ENCODE assay signal across 8 cellular contexts in the genomic region with DNA sequence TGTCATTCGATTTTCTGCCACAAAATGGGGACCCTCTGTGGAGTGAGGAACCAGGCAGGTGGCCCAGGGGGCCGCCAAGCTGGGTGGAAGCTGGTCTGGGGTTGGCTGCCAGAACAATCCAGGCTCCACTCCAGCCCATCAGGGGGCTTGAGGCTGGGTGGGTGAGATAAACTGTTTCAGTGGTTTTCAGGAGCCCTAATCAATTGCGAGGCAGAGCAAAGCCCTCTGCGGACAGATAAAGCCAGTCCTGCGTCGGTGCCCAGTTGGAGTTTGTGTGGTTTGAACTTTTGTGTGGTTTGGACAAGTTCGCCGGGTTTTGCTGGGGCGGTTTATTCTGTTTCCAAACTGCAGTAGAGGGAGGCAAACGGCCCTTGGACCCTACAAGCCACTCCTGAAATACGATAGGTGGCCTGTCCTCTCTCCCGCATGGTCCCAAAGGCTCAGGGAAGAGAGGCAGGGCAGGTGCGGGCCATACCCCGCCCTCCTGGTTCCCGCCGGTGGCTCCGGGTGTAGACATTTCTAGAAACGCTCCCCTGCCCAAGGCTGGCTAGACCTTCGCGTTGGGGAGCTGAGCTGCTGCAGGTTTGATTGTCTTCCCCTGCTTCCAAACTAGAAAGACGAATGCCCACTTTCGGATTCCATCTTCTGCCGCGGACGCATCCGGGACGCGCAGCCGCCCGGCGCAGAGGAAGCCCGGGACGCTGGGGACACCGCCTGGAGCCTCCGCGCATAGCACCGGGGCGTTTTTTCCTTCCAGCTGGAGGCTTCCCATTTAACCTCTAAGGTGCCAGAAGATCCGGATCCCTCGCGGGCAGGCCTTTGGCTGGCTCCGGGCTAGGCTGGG.
DNase-seq lines count a peak whose midpoint lies in the region; ATAC-seq, FAIRE-seq and TF ChIP-seq lines count a peak whose summit lies in the region.

No MANE protein-coding gene starts in this region.

- POLR2A ChIA-PET in PC-9 (lab: Charles Lee; ENCODE audit: unreplicated experiment) = no interaction called here

- H3K36me3 ChIP-seq in PC-9 (ENCODE audit: low read depth) (no peaks in the 10 kb centered on the region), subcutaneous abdominal adipose tissue (ENCODE audit: control insufficient read depth in 5 of 5, insufficient read depth in 5 of 5, low read length in 5 of 5) (no peaks in the 10 kb centered on the region)

- intact Hi-C loops in PC-9 (cut with micrococcal nuclease; ENCODE audit: unreplicated experiment) = loop anchor here (5.0 kb wide), 1 partner anchor 179 kb away; no protein-coding TSS in a partner anchor

- peak overlapping the region; percentile 66; the same call in 1 of the 2 replicates for H2AFZ ChIP-seq in PC-9

- ATAC-seq in natural killer cell treated with Interleukin-12 subunit alpha and Interleukin-12 subunit beta and Interleukin-15 and Interleukin-18, amount 100 ng/mL, for 72 hours = peak; percentile 49 to 79

- CTCF ChIA-PET in PC-9 (lab: Charles Lee) = no interaction called here

- TF ChIP-seq CTCF in PC-9 (conservative IDR thresholded peaks at IDR 0.05) (peak; percentile 49), fibroblast of pulmonary artery (IDR thresholded peaks at IDR 0.05; ENCODE audit: low read length, missing control alignments) (peak; percentile 60)

- H3K27me3 ChIP-seq in PC-9 (ENCODE audit: insufficient read depth, low read depth) (no peaks in the 10 kb centered on the region), subcutaneous abdominal adipose tissue (ENCODE audit: control insufficient read depth in 5 of 5, insufficient read depth in 4 of 5, low read length in 5 of 5) (peaks cover 0 to 34% (median 10%) of the 10 kb centered on the region in 5 donors)

- no peaks in the 10 kb centered on the region for H3F3A ChIP-seq in PC-9 (ENCODE audit: insufficient read depth, low read depth)

- H3K9me2 ChIP-seq in PC-9 (ENCODE audit: insufficient read depth) = no peaks in the 10 kb centered on the region

- peak overlapping the region in 2 of 5 donors; percentile 22 to 43 for H3K9ac ChIP-seq in subcutaneous abdominal adipose tissue (ENCODE audit: low read length in 5 of 5)

- peak overlapping the region; percentile 49; the same call in 1 of the 2 replicates for H3K4me3 ChIP-seq in PC-9
- H3K4me3 ChIP-seq in fibroblast of pulmonary artery (replicated peaks; ENCODE audit: low read depth, low read length) = peak overlapping the region; percentile 48
- peak overlapping the region; percentile 19 to 67 (median 61) for H3K4me3 ChIP-seq in subcutaneous abdominal adipose tissue (ENCODE audit: low read depth in 1 of 5, low read length in 5 of 5)

- no peak for FAIRE-seq in HTR-8/SVneo (lab: Jason Lieb, UNC)

- peaks cover 0 to 3% of the 10 kb centered on the region in 2 donors for H3K4me1 Mint-ChIP-seq in natural killer cell treated with Interleukin-12 subunit alpha and Interleukin-12 subunit beta and Interleukin-15 and Interleukin-18, amount 100 ng/mL, for 72 hours (ENCODE audit: low read depth in 2 of 2)

- H3K9me3 ChIP-seq in PC-9 (ENCODE audit: insufficient read depth, low read depth) (no peaks in the 10 kb centered on the region), subcutaneous abdominal adipose tissue (ENCODE audit: control insufficient read depth in 5 of 5, low read length in 5 of 5) (peaks cover 0 to 10% (median 0%) of the 10 kb centered on the region in 5 donors)

- H3K4me1 ChIP-seq in PC-9 (replicated peaks; ENCODE audit: insufficient read depth) = no peaks in the 10 kb centered on the region
- H3K4me1 ChIP-seq in subcutaneous abdominal adipose tissue (ENCODE audit: control insufficient read depth in 5 of 5, insufficient read depth in 5 of 5, low read length in 5 of 5) = peaks cover 2 to 36% (median 17%) of the 10 kb centered on the region in 5 donors

- no TSS peak for BruUV-seq in PC-9 (replicated peaks; lab: Mats Ljungman, UMichigan)

- H3K9me3 Mint-ChIP-seq in natural killer cell treated with Interleukin-12 subunit alpha and Interleukin-12 subunit beta and Interleukin-15 and Interleukin-18, amount 100 ng/mL, for 72 hours = no peaks in the 10 kb centered on the region

- no peaks in the 10 kb centered on the region for H3K79me2 ChIP-seq in PC-9 (ENCODE audit: low read depth)

- H3K27me3 Mint-ChIP-seq in natural killer cell treated with Interleukin-12 subunit alpha and Interleukin-12 subunit beta and Interleukin-15 and Interleukin-18, amount 100 ng/mL, for 72 hours = peaks cover 0 to 7% of the 10 kb centered on the region in 2 donors

- H3K27ac Mint-ChIP-seq in natural killer cell treated with Interleukin-12 subunit alpha and Interleukin-12 subunit beta and Interleukin-15 and Interleukin-18, amount 100 ng/mL, for 72 hours = no peak overlapping the region

- peak overlapping the region; percentile 54 for H3K4me3 Mint-ChIP-seq in natural killer cell treated with Interleukin-12 subunit alpha and Interleukin-12 subunit beta and Interleukin-15 and Interleukin-18, amount 100 ng/mL, for 72 hours

- DNase-seq in DMS114 treated with DMSO at 0.1 percent for 48 hours (lab: John Stamatoyannopoulos, UW; ENCODE audit: unreplicated experiment) (peak; percentile 41), HTR-8/SVneo (ENCODE audit: insufficient read length, low spot score) (peak; percentile 66), PC-9 (peak in 1 of 2 experiments; percentile 45), fibroblast of pulmonary artery (ENCODE audit: low read depth) (peak; percentile 66), KG1 (lab: John Stamatoyannopoulos, UW) (no peak)
- DNase-seq in activated T-helper 1 cell treated with anti-CD3 and anti-CD28 coated beads, Interleukin-2, amount 50 U/mL, for 16 hours (ENCODE audit: low read depth in 1 of 2, low spot score in 1 of 2) = peak; percentile 17 to 20
- DNase-seq in natural killer cell treated with Interleukin-12 subunit alpha and Interleukin-12 subunit beta and Interleukin-15 and Interleukin-18, amount 100 ng/mL, for 72 hours (ENCODE audit: low spot score) = no peak

- H4K20me1 ChIP-seq in PC-9 (ENCODE audit: insufficient read depth) = no peaks in the 10 kb centered on the region

- peak overlapping the region; percentile 46; the same call in 1 of the 2 replicates for H3K4me2 ChIP-seq in PC-9

- no peaks in the 10 kb centered on the region for H3K36me3 Mint-ChIP-seq in natural killer cell treated with Interleukin-12 subunit alpha and Interleukin-12 subunit beta and Interleukin-15 and Interleukin-18, amount 100 ng/mL, for 72 hours

- no peak overlapping the region for H3K27ac ChIP-seq in PC-9
- no peak overlapping the region for H3K27ac ChIP-seq in subcutaneous abdominal adipose tissue (ENCODE audit: low read depth, low read length)

Comparison
In these comparisons a context has a peak if more than half of its experiments do, and no peak if none do; other contexts are left out.
1. DNase-seq: peak in DMS114 treated with DMSO at 0.1 percent for 48 hours (single experiment), HTR-8/SVneo (single experiment), activated T-helper 1 cell treated with anti-CD3 and anti-CD28 coated beads, Interleukin-2, amount 50 U/mL, for 16 hours (2 of 2) and fibroblast of pulmonary artery (single experiment); none in natural killer cell treated with Interleukin-12 subunit alpha and Interleukin-12 subunit beta and Interleukin-15 and Interleukin-18, amount 100 ng/mL, for 72 hours (single experiment) and KG1 (single experiment).
2. Peak in every context shown above with its lines, with median percentiles within 50 percentile points of each other: H3K4me3 ChIP-seq.